ENCODE assay signal across 10 cellular contexts in the genomic region with DNA sequence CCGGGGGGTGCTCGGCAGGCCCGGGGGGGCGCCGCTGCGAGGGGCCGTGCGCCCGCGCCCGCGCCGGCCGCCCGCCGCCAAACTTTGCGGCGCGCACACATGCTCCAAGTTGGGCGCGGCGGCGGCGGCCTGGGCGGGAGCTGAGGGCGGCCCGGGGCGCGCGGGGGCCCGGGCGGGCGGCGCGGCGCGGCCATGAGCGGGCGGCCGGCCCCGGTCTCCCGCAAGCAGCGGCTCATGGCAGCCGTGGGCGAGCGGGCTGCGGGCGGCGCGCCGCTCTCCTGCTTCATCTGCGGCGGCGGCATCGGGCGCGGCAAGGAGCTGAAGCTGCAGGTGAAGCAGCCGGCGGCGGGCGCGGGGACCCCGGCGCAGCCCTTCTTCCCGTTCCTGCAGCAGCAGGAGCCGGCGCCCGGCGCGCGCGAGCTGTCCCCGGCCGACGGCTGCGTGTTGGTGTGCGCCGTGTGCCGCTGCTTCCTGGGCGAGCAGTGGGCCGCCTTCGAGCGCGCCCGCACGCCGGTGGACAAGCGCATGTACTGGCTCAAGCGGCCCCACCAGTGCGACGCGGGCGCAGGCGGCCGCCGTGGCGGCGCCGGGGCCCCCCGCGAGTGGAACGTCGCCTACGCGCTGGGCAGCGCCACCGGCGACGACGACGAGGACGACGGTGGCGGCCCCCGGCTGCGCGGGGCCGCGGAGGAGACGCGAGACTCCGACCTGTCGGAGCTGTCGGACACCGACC. TPM values are rescaled to one million over a fixed set of nuclear protein-coding genes. Genes with fewer than 3 reads are reported as not detected.
DNase-seq lines count a peak whose midpoint lies in the region; ATAC-seq lines count a peak whose summit lies in the region.
"Had no signal": no experiment of that assay in that cellular context is flagged by ENCODE, and none has a peak within 500 bp of the region (broad histone marks: within the 10 kb centered on the region; RNA-seq: fewer than 3 reads in every experiment).

No MANE protein-coding gene starts in this region.

- H3K36me3 ChIP-seq in trophoblast cell (ENCODE audit: control insufficient read depth in 1 of 2, insufficient read depth in 2 of 2, low read length in 2 of 2) = peaks cover 3% of the 10 kb centered on the region in 2 experiments

- no peak overlapping the region for H3K4ac ChIP-seq in trophoblast cell (ENCODE audit: low read depth, low read length)

- H3K27ac ChIP-seq in trophoblast cell (ENCODE audit: low read depth, low read length) = no peak overlapping the region
- H3K27ac ChIP-seq: epithelial cell of prostate had no signal

- H3K79me1 ChIP-seq in trophoblast cell (ENCODE audit: low read length) = peaks cover 11% of the 10 kb centered on the region

- peaks cover 4% of the 10 kb centered on the region for H3K27me3 ChIP-seq in trophoblast cell (ENCODE audit: insufficient read depth, low read length)

- H3K79me2 ChIP-seq in trophoblast cell (ENCODE audit: control insufficient read depth, insufficient read depth, low read length, poor library complexity) = peaks cover 2% of the 10 kb centered on the region

- peak overlapping the region; percentile 52 for H4K8ac ChIP-seq in trophoblast cell (ENCODE audit: low read depth, low read length)

- peaks cover 3% of the 10 kb centered on the region for H3K9me3 ChIP-seq in trophoblast cell (ENCODE audit: insufficient read depth, low read depth, low read length)

- H2BK12ac ChIP-seq in trophoblast cell (ENCODE audit: low read length) = no peak overlapping the region

- no peak overlapping the region for H2AK5ac ChIP-seq in trophoblast cell (ENCODE audit: low read length)

- peak overlapping the region; percentile 18 for H2AFZ ChIP-seq in trophoblast cell (ENCODE audit: insufficient read depth, low read length, poor library complexity)

- H3K18ac ChIP-seq in trophoblast cell (ENCODE audit: low read length) = peak overlapping the region; percentile 65

- peak overlapping the region; percentile 68 for H3K4me3 ChIP-seq in trophoblast cell (ENCODE audit: low read depth, low read length)

- H3K4me1 ChIP-seq in trophoblast cell (ENCODE audit: control insufficient read depth in 1 of 2, insufficient read depth in 2 of 2, low read length in 2 of 2) = peaks cover 28 to 42% of the 10 kb centered on the region in 2 experiments

- H4K91ac ChIP-seq in trophoblast cell (ENCODE audit: low read depth, low read length) = peak overlapping the region; percentile 77

- WGBS in trophoblast cell (ENCODE audit: extremely low coverage, insufficient coverage, insufficient read length) = no CpG with 5 or more reads among the region's 125 CpGs

- no peak overlapping the region for H4K12ac ChIP-seq in trophoblast cell (ENCODE audit: low read depth, low read length)

- peak; percentile 43 for DNase-seq in Daoy (ENCODE audit: low read depth)
- DNase-seq in NCI-H69 (lab: John Stamatoyannopoulos, UW) = peak; percentile 64
- peak; percentile 41 for DNase-seq in fibroblast of gingiva (ENCODE audit: low read depth)
- peak in 1 of 2 donors; percentile 45 for DNase-seq in trophoblast cell
- no peak for DNase-seq in GF-D8 (lab: John Stamatoyannopoulos, UW)
- no peak for DNase-seq in H4 (ENCODE audit: low spot score)
- no peak for DNase-seq in activated CD8-positive, alpha-beta memory T cell treated with anti-CD3 and anti-CD28 coated beads, Interleukin-2, amount 50 U/mL, for 4 hours

- no peak for ATAC-seq in HG03432 (IDR thresholded peaks at IDR 0.05; ENCODE audit: unreplicated experiment)

- H3K9ac ChIP-seq in trophoblast cell (ENCODE audit: low read length) = no peak overlapping the region

- no peak overlapping the region for H3K23ac ChIP-seq in trophoblast cell (ENCODE audit: low read length)

- H3K14ac ChIP-seq in trophoblast cell (ENCODE audit: low read length) = peak overlapping the region; percentile 46

- H2BK5ac ChIP-seq in trophoblast cell (ENCODE audit: low read depth, low read length, poor library complexity) = peak overlapping the region; percentile 13

- peak overlapping the region; percentile 82 for H3K4me2 ChIP-seq in trophoblast cell (ENCODE audit: low read length)

- H2BK120ac ChIP-seq in trophoblast cell (ENCODE audit: insufficient read depth, low read length, poor library complexity) = peak overlapping the region; percentile 13

RNA-seq across cellular contexts. Expression of gene CIBAR2, which starts 57.2 kb away (rescaled TPM):
- total RNA-seq in Daoy (2014; rRNA removed; shearing (Covaris generic)) = not detected in 2 replicates
- 0.03 TPM in 1 of 2 replicates, not detected in the other for polyA plus RNA-seq in trophoblast cell (2013)
- total RNA-seq in H4 (2014; rRNA removed; shearing (Covaris generic)) = not detected in 2 replicates
- total RNA-seq: SK-MEL-5 had no signal

Comparison
In these comparisons a context has a peak if more than half of its experiments do, and no peak if none do; other contexts are left out.
1. DNase-seq: peak in Daoy (single experiment), NCI-H69 (single experiment) and fibroblast of gingiva (single experiment); none in GF-D8 (single experiment), H4 (single experiment) and activated CD8-positive, alpha-beta memory T cell treated with anti-CD3 and anti-CD28 coated beads, Interleukin-2, amount 50 U/mL, for 4 hours (single experiment).